1 cellular context compared by ENCODE assay signal in the genomic region with DNA sequence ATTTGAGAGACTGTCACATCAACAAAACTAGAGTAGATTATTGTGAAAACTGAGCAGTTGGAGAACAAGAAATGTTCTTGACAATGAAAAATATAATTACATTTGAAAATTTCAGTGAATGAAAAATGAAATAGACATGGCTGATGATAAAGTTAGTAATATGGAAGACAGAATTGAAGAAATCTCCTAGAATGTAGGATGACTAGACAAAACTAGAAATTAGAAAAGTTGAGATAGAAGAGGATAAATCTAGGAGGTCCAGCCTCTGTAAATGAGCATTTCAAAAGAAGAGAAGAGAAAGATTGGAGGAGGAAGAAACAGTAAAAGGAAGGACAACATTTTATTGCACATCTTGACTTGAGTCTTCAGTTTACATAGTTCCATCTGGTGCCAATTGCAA.
A peak's percentile ranks its signal among the peaks of the same experiment; 100 is the strongest.
TF ChIP-seq lines count a peak whose summit lies in the region.

No MANE protein-coding gene starts in this region.

TF ChIP-seq in IMR-90, 13 proteins besides CTCF, POLR2A, EP300 and RAD21 (continued from another document):
- TF ChIP-seq, protein P1, sequence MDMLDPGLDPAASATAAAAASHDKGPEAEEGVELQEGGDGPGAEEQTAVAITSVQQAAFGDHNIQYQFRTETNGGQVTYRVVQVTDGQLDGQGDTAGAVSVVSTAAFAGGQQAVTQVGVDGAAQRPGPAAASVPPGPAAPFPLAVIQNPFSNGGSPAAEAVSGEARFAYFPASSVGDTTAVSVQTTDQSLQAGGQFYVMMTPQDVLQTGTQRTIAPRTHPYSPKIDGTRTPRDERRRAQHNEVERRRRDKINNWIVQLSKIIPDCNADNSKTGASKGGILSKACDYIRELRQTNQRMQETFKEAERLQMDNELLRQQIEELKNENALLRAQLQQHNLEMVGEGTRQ (IDR thresholded peaks at IDR 0.05; ENCODE audit: low read depth, low read length) = no peak
- TF ChIP-seq MXI1 (IDR thresholded peaks at IDR 0.05; ENCODE audit: borderline replicate concordance, low read depth, low read length) (no peak), RFX5 (IDR thresholded peaks at IDR 0.05; ENCODE audit: low read depth, low read length) (no peak), MAZ (IDR thresholded peaks at IDR 0.05; ENCODE audit: borderline replicate concordance, low read depth, low read length) (no peak), FOS (IDR thresholded peaks at IDR 0.05; ENCODE audit: low read depth, low read length) (no peak), NFE2L2 (IDR thresholded peaks at IDR 0.05; ENCODE audit: low read depth, low read length) (peak; percentile 43), SMC3 (IDR thresholded peaks at IDR 0.05; ENCODE audit: low read depth, low read length) (no peak)
- TF ChIP-seq, protein P2, sequence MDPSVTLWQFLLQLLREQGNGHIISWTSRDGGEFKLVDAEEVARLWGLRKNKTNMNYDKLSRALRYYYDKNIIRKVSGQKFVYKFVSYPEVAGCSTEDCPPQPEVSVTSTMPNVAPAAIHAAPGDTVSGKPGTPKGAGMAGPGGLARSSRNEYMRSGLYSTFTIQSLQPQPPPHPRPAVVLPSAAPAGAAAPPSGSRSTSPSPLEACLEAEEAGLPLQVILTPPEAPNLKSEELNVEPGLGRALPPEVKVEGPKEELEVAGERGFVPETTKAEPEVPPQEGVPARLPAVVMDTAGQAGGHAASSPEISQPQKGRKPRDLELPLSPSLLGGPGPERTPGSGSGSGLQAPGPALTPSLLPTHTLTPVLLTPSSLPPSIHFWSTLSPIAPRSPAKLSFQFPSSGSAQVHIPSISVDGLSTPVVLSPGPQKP (IDR thresholded peaks at IDR 0.05; ENCODE audit: borderline replicate concordance, low read depth, low read length) = no peak
